19 cellular contexts compared by ENCODE assay signal in the genomic region with DNA sequence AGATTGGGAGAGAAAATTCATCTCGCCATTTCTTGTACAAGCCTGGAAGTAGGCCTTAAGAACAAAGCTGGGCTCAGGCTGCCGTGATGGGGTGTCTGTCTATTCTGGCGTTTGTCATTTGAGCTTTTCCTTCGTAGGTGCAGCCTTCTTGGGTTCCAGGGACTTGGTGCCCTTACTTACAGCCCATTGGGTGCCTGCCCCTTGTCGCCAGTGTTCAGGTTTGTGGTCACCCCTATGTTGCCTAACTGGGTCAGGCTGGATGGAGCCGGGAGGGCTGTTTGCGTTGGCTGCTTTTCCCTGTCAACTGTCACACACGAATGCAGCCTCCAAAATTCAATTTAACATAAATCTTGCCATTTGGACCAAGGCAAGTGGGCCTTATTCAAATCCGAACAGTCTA. TPM values are rescaled to one million over a fixed set of nuclear protein-coding genes. Genes with fewer than 3 reads are reported as not detected.
A peak's percentile ranks its signal among the peaks of the same experiment; 100 is the strongest.
DNase-seq lines count a peak whose midpoint lies in the region; TF ChIP-seq lines count a peak whose summit lies in the region.
"Had no signal": no experiment of that assay in that cellular context is flagged by ENCODE, and none has a peak within 500 bp of the region (broad histone marks: within the 10 kb centered on the region; RNA-seq: fewer than 3 reads in every experiment).

No MANE protein-coding gene starts in this region.

- H3K18ac ChIP-seq in H9 (ENCODE audit: insufficient read length, low read depth, low read length), result no peak overlapping the region

- H2BK5ac ChIP-seq in H9 (ENCODE audit: insufficient read length, low read length), result no peak overlapping the region

- H2BK15ac ChIP-seq in H9 (ENCODE audit: low read depth, low read length), result no peak overlapping the region

- no peak for TF ChIP-seq POLR2A in stomach (IDR thresholded peaks at IDR 0.05)

- no peak overlapping the region for H4K8ac ChIP-seq in H9 (replicated peaks; ENCODE audit: insufficient read length, low read depth, low read length)

- no peak overlapping the region for H2AFZ ChIP-seq in H9 (ENCODE audit: low read length)
- H2AFZ ChIP-seq: GM23248 had no signal

- H3K4me1 ChIP-seq in H9 (ENCODE audit: insufficient read depth, low read length) (no peaks in the 10 kb centered on the region), stomach (no peaks in the 10 kb centered on the region)
- H3K4me1 ChIP-seq: BE2C had no signal

- H2AK5ac ChIP-seq in H9 (ENCODE audit: insufficient read length, low read length), result no peak overlapping the region

- intact Hi-C loops in stomach (cut with DNase I; ENCODE audit: low total_unique reads), result no loop called here

- DNase-seq in H9 (peak; percentile 17), islet precursor cell (peak; percentile 16), stomach (peak; percentile 14), GF-D8 (lab: John Stamatoyannopoulos, UW) (no peak), AML-193 (lab: John Stamatoyannopoulos, UW) (no peak)
- no peak for DNase-seq in activated naive CD4-positive, alpha-beta T cell treated with anti-CD3 and anti-CD28 coated beads, Interleukin-2, amount 50 U/mL, for 16 hours
- DNase-seq: BE2C; CD4-positive, alpha-beta T cell; CD8-positive, alpha-beta memory T cell; DMS 273 treated with DMSO at 0.1 percent for 48 hours; DMS79; EL; GDM1; GM23248; H7 had no signal

- no peak overlapping the region for H4K91ac ChIP-seq in H9 (ENCODE audit: insufficient read length, low read depth, low read length)

- H3K4me3 Mint-ChIP-seq in H9 (no peak overlapping the region), brain (no peak overlapping the region)
- H3K4me3 Mint-ChIP-seq: CD14-positive monocyte; CD4-positive, alpha-beta T cell; CD8-positive, alpha-beta memory T cell had no signal

- H2BK12ac ChIP-seq in H9 (ENCODE audit: insufficient read length, low read depth, low read length), result no peak overlapping the region

- H3K27me3 Mint-ChIP-seq in H9 (ENCODE audit: low read depth), result peaks cover 26% of the 10 kb centered on the region
- H3K27me3 Mint-ChIP-seq in brain, result peaks cover 5% of the 10 kb centered on the region
- H3K27me3 Mint-ChIP-seq: CD4-positive, alpha-beta T cell had no signal

- no peak for TF ChIP-seq EP300 in stomach (IDR thresholded peaks at IDR 0.05)

- no peak overlapping the region for H3T11ph ChIP-seq in H9 (ENCODE audit: low read length)

- H3K36me3 Mint-ChIP-seq in H9 (ENCODE audit: insufficient read depth in 1 of 3, low read depth in 3 of 3) (no peaks in the 10 kb centered on the region), brain (no peaks in the 10 kb centered on the region)
- H3K36me3 Mint-ChIP-seq: CD14-positive monocyte; CD8-positive, alpha-beta memory T cell had no signal

- TF ChIP-seq CTCF in H9 (conservative IDR thresholded peaks at IDR 0.05), result no peak
- TF ChIP-seq CTCF in brain (conservative IDR thresholded peaks at IDR 0.05), result no peak
- no peak for TF ChIP-seq CTCF in stomach (IDR thresholded peaks at IDR 0.05)

- H2BK120ac ChIP-seq in H9 (ENCODE audit: low read depth, low read length, poor library complexity, severe bottlenecking), result no peak overlapping the region

- WGBS in H9 (ENCODE audit: extremely low coverage, insufficient read length, low lambda C conversion rate), result no CpG with 5 or more reads among the region's 9 CpGs
- WGBS in stomach, 5 donors, result 72 to 87% (median 79%) methylated on average over 9 of the region's 9 CpGs

- no peaks in the 10 kb centered on the region for H3K79me1 ChIP-seq in H9 (ENCODE audit: insufficient read depth, low read depth, low read length, poor library complexity, severe bottlenecking)

- H3K9me3 ChIP-seq in H9 (ENCODE audit: control insufficient read depth, low read depth, low read length), result no peaks in the 10 kb centered on the region
- H3K9me3 ChIP-seq in stomach, result no peaks in the 10 kb centered on the region
- H3K9me3 ChIP-seq: BE2C; BLaER1 treated with 17β-estradiol and CSF1 and Interleukin-3, amounts not matched to agents 10 nM and 100 nM had no signal

- H3K56ac ChIP-seq in H9 (ENCODE audit: insufficient read length, low read depth, low read length), result no peak overlapping the region

- H3K27me3 ChIP-seq in H9 (ENCODE audit: insufficient read depth, low read length) (no peaks in the 10 kb centered on the region), stomach (no peaks in the 10 kb centered on the region)
- H3K27me3 ChIP-seq: BE2C; BLaER1 treated with 17β-estradiol and CSF1 and Interleukin-3, amounts not matched to agents 10 nM and 100 nM had no signal

- no peaks in the 10 kb centered on the region for H3K79me2 ChIP-seq in H9 (ENCODE audit: insufficient read depth, low read length)

- no peak overlapping the region for H4K5ac ChIP-seq in H9 (ENCODE audit: insufficient read length, low read depth, low read length)

- H3K9me3 Mint-ChIP-seq in H9, result no peaks in the 10 kb centered on the region; a peak in 1 of 5 replicates
- H3K9me3 Mint-ChIP-seq in brain, result peaks cover 0 to 2% (median 0%) of the 10 kb centered on the region in 5 experiments
- H3K9me3 Mint-ChIP-seq: CD14-positive monocyte; CD4-positive, alpha-beta T cell; CD8-positive, alpha-beta memory T cell had no signal

- no peaks in the 10 kb centered on the region for H3K36me3 ChIP-seq in stomach
- H3K36me3 ChIP-seq: BE2C; BLaER1 treated with 17β-estradiol and CSF1 and Interleukin-3, amounts not matched to agents 10 nM and 100 nM had no signal

- H3K27ac Mint-ChIP-seq in H9 (no peak overlapping the region; a peak in 1 of 7 replicates), brain (peak overlapping the region in 3 of 5 experiments; percentile 8 to 66 (median 63))
- H3K27ac Mint-ChIP-seq: CD14-positive monocyte; CD4-positive, alpha-beta T cell had no signal

- no peaks in the 10 kb centered on the region for H4K20me1 ChIP-seq in H9 (ENCODE audit: control insufficient read depth, insufficient read depth, insufficient read length)
- H4K20me1 ChIP-seq: BLaER1 treated with 17β-estradiol and CSF1 and Interleukin-3, amounts not matched to agents 10 nM and 100 nM had no signal

- H3K4me3 ChIP-seq in stomach, result no peak overlapping the region
- H3K4me3 ChIP-seq: BLaER1 treated with 17β-estradiol and CSF1 and Interleukin-3, amounts not matched to agents 10 nM and 100 nM; GM23248 had no signal

- no peak overlapping the region for H3K4ac ChIP-seq in H9 (ENCODE audit: low read depth, low read length)

- no peak overlapping the region for H2BK20ac ChIP-seq in H9 (ENCODE audit: low read depth, low read length, poor library complexity, severe bottlenecking)

- no peaks in the 10 kb centered on the region for H3K4me1 Mint-ChIP-seq in H9
- H3K4me1 Mint-ChIP-seq in brain, result peaks cover 12% of the 10 kb centered on the region
- H3K4me1 Mint-ChIP-seq: CD14-positive monocyte; CD8-positive, alpha-beta memory T cell had no signal

- no peak overlapping the region for H3K4me2 ChIP-seq in H9 (ENCODE audit: insufficient read depth, insufficient read length, low read length)
- H3K4me2 ChIP-seq: BLaER1 treated with 17β-estradiol and CSF1 and Interleukin-3, amounts not matched to agents 10 nM and 100 nM had no signal

- no peak overlapping the region for H3K23ac ChIP-seq in H9 (ENCODE audit: insufficient read length, low read depth, low read length)

- H3K23me2 ChIP-seq in H9 (ENCODE audit: insufficient read length, low read depth, low read length, poor library complexity, severe bottlenecking), result no peaks in the 10 kb centered on the region

- H3K9ac ChIP-seq in H9 (ENCODE audit: extremely low read depth, insufficient read length, low read length), result no peak overlapping the region
- H3K9ac ChIP-seq: BLaER1 treated with 17β-estradiol and CSF1 and Interleukin-3, amounts not matched to agents 10 nM and 100 nM; GM23248 had no signal

- no peak overlapping the region for H3K14ac ChIP-seq in H9 (ENCODE audit: insufficient read depth, low read length)

- no peak overlapping the region for H3K27ac ChIP-seq in H9 (ENCODE audit: insufficient read length, low read depth, low read length)
- no peak overlapping the region for H3K27ac ChIP-seq in stomach
- H3K27ac ChIP-seq: 22Rv1; BLaER1 treated with 17β-estradiol and CSF1 and Interleukin-3, amounts not matched to agents 10 nM and 100 nM; GM23248 had no signal

RNA-seq across cellular contexts. Expression of gene MED9, which starts 23.7 kb away (rescaled TPM):
- total RNA-seq in H9 (2021) (19.6 and 20.0 TPM in 2 replicates), stomach (10 to 100 TPM in 2 of 5 donors, 1 to 10 TPM in 3; 2.9 to 14.5 (median 6.7) TPM)
- polyA plus RNA-seq in brain (ENCODE audit: insufficient read depth, low read depth, low replicate concordance) (32.0 TPM), stomach (10 to 100 TPM; 11.2 to 14.1 (median 12.3) TPM)

RNA-seq across cellular contexts. Expression of gene RASD1, which starts 43.1 kb away (rescaled TPM):
- total RNA-seq in H9 (2021), result 5.7 and 6.8 TPM in 2 replicates
- polyA plus RNA-seq in brain (ENCODE audit: insufficient read depth, low read depth, low replicate concordance), result 79.5 TPM
- total RNA-seq in stomach, result 10 to 100 TPM in 4 of 5 donors, 1 to 10 TPM in 1; 3.7 to 72.9 (median 25.0) TPM
- 10 to 100 TPM in 2 of 3 donors, 1 to 10 TPM in 1; 9.5 to 15.0 (median 10.7) TPM for polyA plus RNA-seq in stomach

Comparison
In these comparisons a context has a peak if more than half of its experiments do, and no peak if none do; other contexts are left out.
1. DNase-seq: peak in H9 (single experiment), islet precursor cell (single experiment) and stomach (single experiment); none in GF-D8 (single experiment), AML-193 (0 of 2) and activated naive CD4-positive, alpha-beta T cell treated with anti-CD3 and anti-CD28 coated beads, Interleukin-2, amount 50 U/mL, for 16 hours (single experiment).
2. H3K27ac Mint-ChIP-seq: peak in brain (3 of 5); none in H9 (0 of 3).